In genomic region chr5:10034008-10034407, GRCh38 we compare ENCODE assay signal across 22 cellular contexts.
DNase-seq lines count a peak whose midpoint lies in the region; ATAC-seq and TF ChIP-seq lines count a peak whose summit lies in the region.
"Had no signal": no experiment of that assay in that cellular context is flagged by ENCODE, and none has a peak within 500 bp of the region (broad histone marks: within the 10 kb centered on the region; RNA-seq: fewer than 3 reads in every experiment).

No MANE protein-coding gene starts in this region.

- H3K27ac ChIP-seq in brain microvascular endothelial cell = no peak overlapping the region
- H3K27ac ChIP-seq in neuronal stem cell (replicated peaks; ENCODE audit: low read length) = no peak overlapping the region
- H3K27ac ChIP-seq: A549, breast epithelium, prostate gland, stomach had no signal

- no peak for TF ChIP-seq CTCF in brain microvascular endothelial cell (IDR thresholded peaks at IDR 0.05; ENCODE audit: low read depth, low read length, missing control alignments)

- H3K4me3 ChIP-seq in brain microvascular endothelial cell (ENCODE audit: low read depth, low read length) (no peak overlapping the region), neuronal stem cell (ENCODE audit: low read length in 2 of 2) (no peak overlapping the region)
- H3K4me3 ChIP-seq: A549, breast epithelium, prostate gland, stomach had no signal

- DNase-seq in NCI-H82 (lab: John Stamatoyannopoulos, UW) (peak; percentile 3), NCI-H82 treated with DMSO at 0.1 percent for 48 hours (lab: John Stamatoyannopoulos, UW; ENCODE audit: unreplicated experiment) (no peak), NCI-H345 treated with DMSO at 0.1 percent for 48 hours (lab: John Stamatoyannopoulos, UW; ENCODE audit: unreplicated experiment) (peak; percentile 70), brain microvascular endothelial cell (peak; percentile 38), neuronal stem cell (ENCODE audit: low spot score) (no peak), SW 1271 (lab: John Stamatoyannopoulos, UW) (no peak)
- DNase-seq in central memory CD4-positive, alpha-beta T cell = no peak
- DNase-seq: activated CD4-positive, alpha-beta T cell treated with anti-CD3 and anti-CD28 coated beads, Interleukin-2, amount 10 ng/mL, durations not matched to agents 24 days and 14 days; activated naive CD8-positive, alpha-beta T cell treated with anti-CD3 and anti-CD28 coated beads for 36 hours; activated T-cell treated with anti-CD3 and anti-CD28 coated beads, Interleukin-2, amount 50 U/mL, for 1 hour; CD4-positive, alpha-beta memory T cell; effector memory CD8-positive, alpha-beta T cell; foreskin fibroblast; GDM1; HCEC 1CT; naive thymus-derived CD8-positive, alpha-beta T cell; NCI-H446 treated with DMSO at 0.1 percent for 48 hours; stomach had no signal

- ATAC-seq in GM19467 (IDR thresholded peaks at IDR 0.05; ENCODE audit: unreplicated experiment) = no peak
- ATAC-seq: A549; effector memory CD8-positive, alpha-beta T cell; naive thymus-derived CD8-positive, alpha-beta T cell had no signal

- H3K4ac ChIP-seq in neuronal stem cell (ENCODE audit: low read length) = no peak overlapping the region

- H2BK120ac ChIP-seq in neuronal stem cell (ENCODE audit: low read depth, low read length) = no peak overlapping the region

- no peak overlapping the region for H2BK12ac ChIP-seq in neuronal stem cell (ENCODE audit: low read length)

- H3K79me1 ChIP-seq in neuronal stem cell (ENCODE audit: low read depth, low read length) = no peaks in the 10 kb centered on the region

- no peaks in the 10 kb centered on the region for H3K9me3 ChIP-seq in neuronal stem cell (replicated peaks in 1 of 2; ENCODE audit: control insufficient read depth in 2 of 2, insufficient read depth in 1 of 2, low read depth in 1 of 2, low read length in 2 of 2)
- H3K9me3 ChIP-seq: A549, prostate gland had no signal

- H3K36me3 ChIP-seq in brain microvascular endothelial cell (replicated peaks) (no peaks in the 10 kb centered on the region), neuronal stem cell (replicated peaks in 1 of 2; ENCODE audit: control insufficient read depth in 2 of 2, insufficient read depth in 2 of 2, low read length in 2 of 2) (no peaks in the 10 kb centered on the region)
- H3K36me3 ChIP-seq: breast epithelium, prostate gland, stomach had no signal

- in situ Hi-C loops in brain microvascular endothelial cell (cut with HindIII; ENCODE audit: low pct_ligation_motif_present, low sequenced_read_pairs) = no loop called here

- no peak overlapping the region for H2AK5ac ChIP-seq in neuronal stem cell (ENCODE audit: low read depth, low read length)

- no peaks in the 10 kb centered on the region for H3K4me1 ChIP-seq in neuronal stem cell (ENCODE audit: control insufficient read depth in 2 of 2, insufficient read depth in 1 of 2, low read depth in 1 of 2, low read length in 2 of 2)
- H3K4me1 ChIP-seq: A549, breast epithelium, prostate gland, stomach had no signal

- H3K23ac ChIP-seq in neuronal stem cell (ENCODE audit: low read depth, low read length, poor library complexity) = no peak overlapping the region

- no peak overlapping the region for H3K14ac ChIP-seq in neuronal stem cell (ENCODE audit: low read length)

- no peak overlapping the region for H4K8ac ChIP-seq in neuronal stem cell (ENCODE audit: low read depth, low read length)

- no peak overlapping the region for H3K4me2 ChIP-seq in neuronal stem cell (ENCODE audit: insufficient read depth, low read length, poor library complexity, severe bottlenecking)
- H3K4me2 ChIP-seq: A549 had no signal

- no peaks in the 10 kb centered on the region for H3K27me3 ChIP-seq in brain microvascular endothelial cell (replicated peaks)
- no peaks in the 10 kb centered on the region for H3K27me3 ChIP-seq in neuronal stem cell (ENCODE audit: control insufficient read depth in 3 of 3, insufficient read depth in 3 of 3, low read depth in 1 of 3, low read length in 3 of 3)
- H3K27me3 ChIP-seq: breast epithelium, stomach had no signal

- peak overlapping the region; percentile 5 for H3K18ac ChIP-seq in neuronal stem cell (ENCODE audit: low read length)

- H2BK15ac ChIP-seq in neuronal stem cell (ENCODE audit: low read length) = no peak overlapping the region

- no peak overlapping the region for H4K91ac ChIP-seq in neuronal stem cell (ENCODE audit: low read depth, low read length, poor library complexity)

- H2BK5ac ChIP-seq in neuronal stem cell (ENCODE audit: low read length) = no peak overlapping the region

- no peak overlapping the region for H2AFZ ChIP-seq in neuronal stem cell (ENCODE audit: low read length)

- no CpG with 5 or more reads among the region's 8 CpGs for WGBS in neuronal stem cell (ENCODE audit: extremely low coverage in 2 of 2, insufficient read length in 2 of 2, insufficient replicate concordance in 1 of 2), 2 donors

- no peak overlapping the region for H3K9ac ChIP-seq in neuronal stem cell (ENCODE audit: low read depth, low read length, poor library complexity)

Comparison
In these comparisons a context has a peak if more than half of its experiments do, and no peak if none do; other contexts are left out.
1. DNase-seq: peak in NCI-H82 (single experiment), NCI-H345 treated with DMSO at 0.1 percent for 48 hours (single experiment) and brain microvascular endothelial cell (single experiment); none in NCI-H82 treated with DMSO at 0.1 percent for 48 hours (single experiment), neuronal stem cell (single experiment), central memory CD4-positive, alpha-beta T cell (single experiment) and SW 1271 (0 of 2).